In genomic region chr2:118062048-118062447, GRCh38 we compare ENCODE assay signal across 23 cellular contexts. TPM values are rescaled to one million over a fixed set of nuclear protein-coding genes. Genes with fewer than 3 reads are reported as not detected.
DNase-seq lines count a peak whose midpoint lies in the region; ATAC-seq and TF ChIP-seq lines count a peak whose summit lies in the region.
"Had no signal": no experiment of that assay in that cellular context is flagged by ENCODE, and none has a peak within 500 bp of the region (broad histone marks: within the 10 kb centered on the region; RNA-seq: fewer than 3 reads in every experiment).

No MANE protein-coding gene starts in this region.

- no peaks in the 10 kb centered on the region; the same call in 1 of the 2 replicates for H3K27me3 Mint-ChIP-seq in WTC11 (ENCODE audit: low read depth)

- TF ChIP-seq CTCF in fibroblast of villous mesenchyme (IDR thresholded peaks at IDR 0.05; ENCODE audit: insufficient read depth, low read depth, low read length) = no peak
- TF ChIP-seq CTCF in WTC11 (IDR thresholded peaks at IDR 0.05) = no peak

- H3K4me3 ChIP-seq in fibroblast of villous mesenchyme (ENCODE audit: low read depth, low read length) = no peak overlapping the region
- H3K4me3 ChIP-seq: ascending aorta, BLaER1, Peyer's patch, prostate gland, SK-N-MC had no signal

- H3K9me3 Mint-ChIP-seq in WTC11 = no peaks in the 10 kb centered on the region
- H3K9me3 Mint-ChIP-seq: activated B cell treated with CpG ODN at 0.5 μM for 24 hours; activated naive CD4-positive, alpha-beta T cell treated with anti-CD3 and anti-CD28 coated beads for 36 hours; central memory CD8-positive, alpha-beta T cell; neural crest cell; stimulated activated naive CD8-positive, alpha-beta T cell treated with anti-CD3 and anti-CD28 coated beads, Interleukin-15, amount 100 ng/mL, for 72 hours; T-helper 2 cell treated with Interferon-gamma antibody and Interleukin-4, amounts not matched to agents 5 μg/mL and 100 μg/mL, for 36 hours had no signal

- no peak for ATAC-seq in left ventricle myocardium superior
- ATAC-seq in WTC11 = no peak

- POLR2A ChIA-PET in WTC11 (lab: Charles Lee) = interaction anchor here (0.8 kb wide), 1 partner anchor 24 kb away, joined by 3 read pairs; no protein-coding TSS in a partner anchor

- intact Hi-C loops in left ventricle myocardium superior (cut with micrococcal nuclease) = no loop called here

- H3K27ac Mint-ChIP-seq in WTC11 = no peak overlapping the region
- H3K27ac Mint-ChIP-seq: activated B cell treated with CpG ODN at 0.5 μM for 24 hours; activated naive CD4-positive, alpha-beta T cell treated with anti-CD3 and anti-CD28 coated beads for 36 hours; stimulated activated naive CD8-positive, alpha-beta T cell treated with anti-CD3 and anti-CD28 coated beads, Interleukin-15, amount 100 ng/mL, for 72 hours; T-helper 2 cell treated with Interferon-gamma antibody and Interleukin-4, amounts not matched to agents 5 μg/mL and 100 μg/mL, for 36 hours had no signal

- DNase-seq in GM04504 (ENCODE audit: low read depth) (peak; percentile 71), NOMO-1 treated with dmso at 0.1 percent for 144 hours (lab: John Stamatoyannopoulos, UW; ENCODE audit: unreplicated experiment) (peak; percentile 12), fibroblast of villous mesenchyme (ENCODE audit: low read depth) (peak; percentile 22), stromal cell of bone marrow (ENCODE audit: low read depth) (peak; percentile 88), left ventricle myocardium superior (no peak), WTC11 (ENCODE audit: low spot score) (no peak)
- DNase-seq in activated CD4-positive, alpha-beta T cell treated with anti-CD3 and anti-CD28 coated beads for 4 hours = no peak
- DNase-seq: activated B cell treated with CpG ODN at 0.5 μM for 24 hours; activated naive CD4-positive, alpha-beta T cell treated with anti-CD3 and anti-CD28 coated beads for 36 hours; activated T-cell treated with anti-CD3 and anti-CD28 coated beads, Interleukin-2, amount 50 U/mL, for 48 hours; glutamatergic neuron; NCI-H1694 treated with DMSO at 0.1 percent for 48 hours; Peyer's patch; small intestine; stimulated activated CD4-positive, alpha-beta T cell treated with anti-CD3 and anti-CD28 coated beads, Interleukin-4, amount 100 ng/mL, for 1 hour; stimulated activated naive CD8-positive, alpha-beta T cell treated with anti-CD3 and anti-CD28 coated beads, Interleukin-15, amount 100 ng/mL, for 72 hours had no signal

- H3K4me1 Mint-ChIP-seq in WTC11 = peaks cover 2% of the 10 kb centered on the region; the same call in 1 of the 2 replicates
- H3K4me1 Mint-ChIP-seq: central memory CD8-positive, alpha-beta T cell had no signal

- H3K36me3 Mint-ChIP-seq in WTC11 = no peaks in the 10 kb centered on the region

- CTCF ChIA-PET in WTC11 (lab: Charles Lee) = interaction anchor here (1.3 to 3.0 kb wide), 2 partner anchors 29 to 59 kb away, joined by 4 to 15 read pairs; no protein-coding TSS in a partner anchor

- H3K4me3 Mint-ChIP-seq in WTC11 = no peak overlapping the region
- H3K4me3 Mint-ChIP-seq: activated B cell treated with CpG ODN at 0.5 μM for 24 hours; activated naive CD4-positive, alpha-beta T cell treated with anti-CD3 and anti-CD28 coated beads for 36 hours; central memory CD8-positive, alpha-beta T cell; neural crest cell; stimulated activated naive CD8-positive, alpha-beta T cell treated with anti-CD3 and anti-CD28 coated beads, Interleukin-15, amount 100 ng/mL, for 72 hours; T-helper 2 cell treated with Interferon-gamma antibody and Interleukin-4, amounts not matched to agents 5 μg/mL and 100 μg/mL, for 36 hours had no signal

TF ChIP-seq in WTC11, 78 proteins besides CTCF, POLR2A, EP300 and RAD21:
- TF ChIP-seq GRHL2 (CRISPR knock-in tag; IDR thresholded peaks at IDR 0.05; ENCODE audit: insufficient replicate concordance, severe bottlenecking) = no peak
- TF ChIP-seq, protein P1, sequence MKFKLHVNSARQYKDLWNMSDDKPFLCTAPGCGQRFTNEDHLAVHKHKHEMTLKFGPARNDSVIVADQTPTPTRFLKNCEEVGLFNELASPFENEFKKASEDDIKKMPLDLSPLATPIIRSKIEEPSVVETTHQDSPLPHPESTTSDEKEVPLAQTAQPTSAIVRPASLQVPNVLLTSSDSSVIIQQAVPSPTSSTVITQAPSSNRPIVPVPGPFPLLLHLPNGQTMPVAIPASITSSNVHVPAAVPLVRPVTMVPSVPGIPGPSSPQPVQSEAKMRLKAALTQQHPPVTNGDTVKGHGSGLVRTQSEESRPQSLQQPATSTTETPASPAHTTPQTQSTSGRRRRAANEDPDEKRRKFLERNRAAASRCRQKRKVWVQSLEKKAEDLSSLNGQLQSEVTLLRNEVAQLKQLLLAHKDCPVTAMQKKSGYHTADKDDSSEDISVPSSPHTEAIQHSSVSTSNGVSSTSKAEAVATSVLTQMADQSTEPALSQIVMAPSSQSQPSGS (CRISPR knock-in tag; IDR thresholded peaks at IDR 0.05; ENCODE audit: borderline replicate concordance, low read depth) = no peak
- TF ChIP-seq ZNF396 (CRISPR knock-in tag; IDR thresholded peaks at IDR 0.05; ENCODE audit: borderline replicate concordance) = no peak
- no peak for TF ChIP-seq ZNF232 (CRISPR knock-in tag; IDR thresholded peaks at IDR 0.05)
- no peak for TF ChIP-seq ZNF671 (CRISPR knock-in tag; IDR thresholded peaks at IDR 0.05)
- TF ChIP-seq KAT7 (CRISPR knock-in tag; IDR thresholded peaks at IDR 0.05; ENCODE audit: borderline replicate concordance) = no peak
TF ChIP-seq in WTC11: peak in this region for 0.

RNA-seq across cellular contexts. Expression of gene INSIG2, which starts 26.2 kb away (rescaled TPM):
- total RNA-seq in fibroblast of villous mesenchyme = 6.1 and 13.0 TPM in 2 replicates
- total RNA-seq in left ventricle myocardium superior = 12.0 TPM
- 10.7 to 11.9 TPM (median 10.8 TPM) in 3 replicates for total RNA-seq in WTC11 (2021)

RNA-seq across cellular contexts. Expression of gene CCDC93, which starts 48.2 kb away (rescaled TPM):
- total RNA-seq in fibroblast of villous mesenchyme = 21.9 and 28.1 TPM in 2 replicates
- 25.2 TPM for total RNA-seq in left ventricle myocardium superior
- total RNA-seq in WTC11 (2021) = 14.0 to 16.9 TPM (median 16.4 TPM) in 3 replicates

Comparison
In these comparisons a context has a peak if more than half of its experiments do, and no peak if none do; other contexts are left out.
1. DNase-seq: peak in GM04504 (single experiment), NOMO-1 treated with dmso at 0.1 percent for 144 hours (single experiment), fibroblast of villous mesenchyme (single experiment) and stromal cell of bone marrow (single experiment); none in left ventricle myocardium superior (single experiment), WTC11 (single experiment) and activated CD4-positive, alpha-beta T cell treated with anti-CD3 and anti-CD28 coated beads for 4 hours (0 of 2).